Comparison of ENCODE assay signal across 8 cellular contexts in the genomic region with DNA sequence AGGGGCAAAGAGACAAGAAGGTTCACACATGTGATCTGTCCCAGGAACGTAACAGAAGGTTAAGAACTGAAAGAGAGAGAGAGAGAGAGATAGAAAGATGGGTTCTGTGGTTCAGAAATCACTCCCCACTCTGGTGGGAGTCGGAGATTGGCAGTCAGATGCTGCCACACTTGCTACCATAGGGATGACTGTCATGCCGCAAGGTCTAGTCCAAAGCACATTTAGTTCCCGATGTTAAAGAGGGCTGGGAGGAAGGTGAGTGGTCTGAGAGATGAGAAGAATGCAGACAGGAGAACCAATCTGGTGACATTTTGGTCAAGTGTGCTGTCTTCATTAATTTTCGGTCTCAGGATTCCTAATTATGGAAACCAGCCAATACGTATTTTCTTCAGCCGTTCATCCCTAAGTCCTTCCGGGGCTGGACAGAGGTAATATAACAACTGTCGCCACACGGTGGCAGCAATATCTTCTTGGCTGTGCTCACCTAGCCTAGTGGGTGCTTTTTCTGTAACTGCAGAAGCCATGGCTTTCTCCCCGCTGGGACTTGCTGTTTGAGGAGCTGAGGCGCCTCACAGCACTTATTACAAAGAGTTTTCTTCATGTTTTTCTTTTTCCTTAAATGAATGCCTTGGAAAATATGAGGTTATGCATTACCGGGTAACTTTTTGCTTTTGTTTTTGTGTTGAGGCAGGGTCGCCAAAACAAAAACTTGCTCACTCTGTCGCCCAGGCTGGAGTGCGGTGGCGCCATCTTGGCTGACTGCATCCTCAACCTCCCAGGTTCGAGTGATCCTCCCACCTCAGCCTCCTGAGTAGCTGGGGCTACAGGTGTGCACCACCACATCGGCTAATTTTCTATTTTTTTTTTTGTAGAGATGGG. TPM values are rescaled to one million over a fixed set of nuclear protein-coding genes. Genes with fewer than 3 reads are reported as not detected.
DNase-seq lines count a peak whose midpoint lies in the region; ATAC-seq and TF ChIP-seq lines count a peak whose summit lies in the region.

No MANE protein-coding gene starts in this region.

- H3K4me1 ChIP-seq in RWPE2 (ENCODE audit: insufficient read depth, poor library complexity, severe bottlenecking), result peaks cover 5% of the 10 kb centered on the region
- H3K4me1 ChIP-seq in trophoblast cell (ENCODE audit: control insufficient read depth in 1 of 2, insufficient read depth in 2 of 2, low read length in 2 of 2), result peaks cover 2 to 17% of the 10 kb centered on the region in 2 experiments
- H3K4me1 ChIP-seq in upper lobe of right lung, result no peaks in the 10 kb centered on the region

- H3K4me3 ChIP-seq in RWPE2 (ENCODE audit: severe bottlenecking) (no peak overlapping the region), trophoblast cell (ENCODE audit: low read depth, low read length) (no peak overlapping the region), upper lobe of right lung (no peak overlapping the region)

- peak; percentile 86 for TF ChIP-seq CTCF in RWPE2 (IDR thresholded peaks at IDR 0.05; ENCODE audit: poor library complexity, severe bottlenecking)
- TF ChIP-seq CTCF in upper lobe of right lung (IDR thresholded peaks at IDR 0.05), result peak; percentile 66

- H2AFZ ChIP-seq in trophoblast cell (ENCODE audit: insufficient read depth, low read length, poor library complexity), result no peak overlapping the region

- H3K79me2 ChIP-seq in trophoblast cell (ENCODE audit: control insufficient read depth, insufficient read depth, low read length, poor library complexity), result no peaks in the 10 kb centered on the region

- H3K27ac ChIP-seq in RWPE2 (ENCODE audit: poor library complexity, severe bottlenecking) (no peak overlapping the region), trophoblast cell (ENCODE audit: low read depth, low read length) (no peak overlapping the region), upper lobe of right lung (no peak overlapping the region)

- no peak overlapping the region for H2BK5ac ChIP-seq in trophoblast cell (ENCODE audit: low read depth, low read length, poor library complexity)

- no peak overlapping the region for H2BK120ac ChIP-seq in trophoblast cell (ENCODE audit: insufficient read depth, low read length, poor library complexity)

- ATAC-seq in RWPE2 (ENCODE audit: low read depth) (peak; percentile 93), upper lobe of right lung (peak; percentile 95)
- ATAC-seq in activated T-helper 17 cell treated with anti-CD3 and anti-CD28 coated beads, Interleukin-2, amount 50 U/mL, for 72 hours (replicated peaks), result peak; percentile 87

- H4K91ac ChIP-seq in trophoblast cell (ENCODE audit: low read depth, low read length), result no peak overlapping the region

- no peak overlapping the region for H2BK12ac ChIP-seq in trophoblast cell (ENCODE audit: low read length)

- no peak overlapping the region for H2AK5ac ChIP-seq in trophoblast cell (ENCODE audit: low read length)

- intact Hi-C loops in upper lobe of right lung (cut with DNase I), result no loop called here

- no peaks in the 10 kb centered on the region for H3K9me3 Mint-ChIP-seq in activated T-helper 17 cell treated with anti-CD3 and anti-CD28 coated beads, Interleukin-2, amount 50 U/mL, for 72 hours

- H3K27me3 ChIP-seq in RWPE2 (ENCODE audit: insufficient read depth, poor library complexity, severe bottlenecking) (no peaks in the 10 kb centered on the region), trophoblast cell (ENCODE audit: insufficient read depth, low read length) (no peaks in the 10 kb centered on the region), upper lobe of right lung (no peaks in the 10 kb centered on the region)

- peak; percentile 72 for DNase-seq in ELR (ENCODE audit: low read depth)
- DNase-seq in GOT3 (lab: John Stamatoyannopoulos, UW), result peak; percentile 15
- DNase-seq in Kasumi-1 (lab: John Stamatoyannopoulos, UW), result peak; percentile 77 to 81
- no peak for DNase-seq in RWPE2 (ENCODE audit: low spot score)
- peak; percentile 36 for DNase-seq in foreskin melanocyte
- DNase-seq in trophoblast cell, result peak; percentile 88 to 94
- peak; percentile 73 for DNase-seq in upper lobe of right lung

- H3K36me3 ChIP-seq in RWPE2 (ENCODE audit: low read depth), result no peaks in the 10 kb centered on the region
- no peaks in the 10 kb centered on the region for H3K36me3 ChIP-seq in trophoblast cell (ENCODE audit: control insufficient read depth in 1 of 2, insufficient read depth in 2 of 2, low read length in 2 of 2)
- H3K36me3 ChIP-seq in upper lobe of right lung, result no peaks in the 10 kb centered on the region

- H3K27me3 Mint-ChIP-seq in activated T-helper 17 cell treated with anti-CD3 and anti-CD28 coated beads, Interleukin-2, amount 50 U/mL, for 72 hours, result peaks cover 12% of the 10 kb centered on the region

- no peak overlapping the region for H3K27ac Mint-ChIP-seq in activated T-helper 17 cell treated with anti-CD3 and anti-CD28 coated beads, Interleukin-2, amount 50 U/mL, for 72 hours

- no peak overlapping the region for H4K12ac ChIP-seq in trophoblast cell (ENCODE audit: low read depth, low read length)

- H3K79me1 ChIP-seq in trophoblast cell (ENCODE audit: low read length), result peaks cover 2% of the 10 kb centered on the region

- no peak overlapping the region for H3K23ac ChIP-seq in trophoblast cell (ENCODE audit: low read length)

- H3K18ac ChIP-seq in trophoblast cell (ENCODE audit: low read length), result no peak overlapping the region

- no peaks in the 10 kb centered on the region for H3K9me3 ChIP-seq in RWPE2 (ENCODE audit: severe bottlenecking)
- no peaks in the 10 kb centered on the region for H3K9me3 ChIP-seq in trophoblast cell (ENCODE audit: insufficient read depth, low read depth, low read length)
- no peaks in the 10 kb centered on the region for H3K9me3 ChIP-seq in upper lobe of right lung

- H3K4ac ChIP-seq in trophoblast cell (ENCODE audit: low read depth, low read length), result no peak overlapping the region

- no peak overlapping the region for H3K14ac ChIP-seq in trophoblast cell (ENCODE audit: low read length)

- H3K9ac ChIP-seq in trophoblast cell (ENCODE audit: low read length), result no peak overlapping the region

- H3K36me3 Mint-ChIP-seq in activated T-helper 17 cell treated with anti-CD3 and anti-CD28 coated beads, Interleukin-2, amount 50 U/mL, for 72 hours (ENCODE audit: low read depth), result no peaks in the 10 kb centered on the region

- no peaks in the 10 kb centered on the region for H3K4me1 Mint-ChIP-seq in activated T-helper 17 cell treated with anti-CD3 and anti-CD28 coated beads, Interleukin-2, amount 50 U/mL, for 72 hours

- H3K4me3 Mint-ChIP-seq in activated T-helper 17 cell treated with anti-CD3 and anti-CD28 coated beads, Interleukin-2, amount 50 U/mL, for 72 hours, result no peak overlapping the region

- WGBS in trophoblast cell (ENCODE audit: extremely low coverage, insufficient coverage, insufficient read length), result no CpG with 5 or more reads among the region's 19 CpGs

- H4K8ac ChIP-seq in trophoblast cell (ENCODE audit: low read depth, low read length), result no peak overlapping the region

- H3K4me2 ChIP-seq in trophoblast cell (ENCODE audit: low read length), result no peak overlapping the region

RNA-seq across cellular contexts. Expression of a gene that starts 46.0 kb away (rescaled TPM):
- total RNA-seq in activated T-helper 17 cell treated with anti-CD3 and anti-CD28 coated beads, Interleukin-2, amount 50 U/mL, for 72 hours, result 1 to 10 TPM in 1 of 2 donors, not detected in 1; 1.9 TPM
- not detected in 2 replicates for polyA plus RNA-seq in trophoblast cell (2013)
- total RNA-seq in upper lobe of right lung, result not detected
